9 cellular contexts compared by ENCODE assay signal in genomic region chr6:53209681-53210080, GRCh38.
"Had no signal": no experiment of that assay in that cellular context is flagged by ENCODE, and none has a peak within 500 bp of the region (broad histone marks: within the 10 kb centered on the region; RNA-seq: fewer than 3 reads in every experiment).

No MANE protein-coding gene starts in this region.

- H3K9me3 Mint-ChIP-seq: GM23338, H9, HFFc6 had no signal

- H3K4me1 Mint-ChIP-seq: GM23338, H9 had no signal

- H3K36me3 ChIP-seq: HAP-1 had no signal

- DNase-seq: GM23248, GOT3, H7, H9, HCEC 1CT, HFFc6 had no signal

- H3K4me1 ChIP-seq: HAP-1 had no signal

- H3K4me3 Mint-ChIP-seq: GM23338, H9, HFFc6 had no signal

- H3K9me3 ChIP-seq: HAP-1 had no signal

- ATAC-seq: GM23338, HCT116 had no signal

- H3K27ac Mint-ChIP-seq: GM23338, H9, HFFc6 had no signal

- H3K27ac ChIP-seq: GM23248 had no signal

- H3K4me3 ChIP-seq: GM23248, GM23338, HAP-1 had no signal
